8 cellular contexts compared by ENCODE assay signal in the genomic region with DNA sequence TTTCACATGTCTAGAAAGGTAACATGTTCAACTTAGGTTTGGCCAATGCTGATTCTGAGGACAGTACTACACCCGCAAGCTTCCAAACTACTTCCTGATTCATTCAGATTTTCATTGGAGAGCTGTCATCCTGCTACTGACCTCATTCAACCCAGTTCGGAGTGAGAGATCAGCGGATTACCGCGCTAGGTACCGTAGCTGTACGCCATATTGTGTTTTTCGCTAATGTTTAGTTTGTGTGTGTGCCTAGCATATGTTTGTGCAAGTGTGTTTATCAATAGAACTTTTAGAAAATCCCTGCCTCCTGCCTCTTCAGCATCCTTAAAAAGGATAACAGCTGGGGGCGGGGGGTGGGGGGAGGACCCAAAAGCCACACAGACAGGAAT. TPM values are rescaled to one million over a fixed set of nuclear protein-coding genes. Genes with fewer than 3 reads are reported as not detected.
A peak's percentile ranks its signal among the peaks of the same experiment; 100 is the strongest.
DNase-seq lines count a peak whose midpoint lies in the region; ATAC-seq and TF ChIP-seq lines count a peak whose summit lies in the region.

No MANE protein-coding gene starts in this region.

- H3K27me3 ChIP-seq in SJSA1 (replicated peaks), result no peaks in the 10 kb centered on the region
- H3K27me3 ChIP-seq in prostate gland (replicated peaks; ENCODE audit: insufficient read depth), result no peaks in the 10 kb centered on the region

- H3K4me3 ChIP-seq in SJSA1 (peak overlapping the region; percentile 53), prostate gland (peak overlapping the region; percentile 90 to 95)

- peak; percentile 83 for DNase-seq in EH (ENCODE audit: low read depth)
- DNase-seq in LoVo (ENCODE audit: low spot score), result peak; percentile 56
- DNase-seq in SJSA1 (ENCODE audit: low read depth in 1 of 2, low spot score in 2 of 2), result peak; percentile 48 to 52
- peak; percentile 49 for DNase-seq in amniotic stem cell (lab: John Stamatoyannopoulos, UW)
- DNase-seq in left ventricle myocardium superior, result peak; percentile 32
- peak; percentile 39 for DNase-seq in prostate gland (ENCODE audit: low spot score)

- H3K4me1 ChIP-seq in SJSA1 (replicated peaks) (peaks cover 10% of the 10 kb centered on the region), prostate gland (replicated peaks) (no peaks in the 10 kb centered on the region)

- no peaks in the 10 kb centered on the region for H3K9me3 ChIP-seq in SJSA1 (replicated peaks)
- H3K9me3 ChIP-seq in prostate gland, result no peaks in the 10 kb centered on the region

- WGBS in prostate gland, result under 1% methylated on average over 9 of the region's 9 CpGs

- H3K27ac ChIP-seq in SJSA1 (peak overlapping the region; percentile 95), prostate gland (peak overlapping the region; percentile 99)

- peak; percentile 42 for TF ChIP-seq POLR2A in prostate gland (IDR thresholded peaks at IDR 0.05)

- ATAC-seq in left ventricle myocardium superior (no peak), GM19395 (IDR thresholded peaks at IDR 0.05; ENCODE audit: unreplicated experiment) (no peak), GM19452 (IDR thresholded peaks at IDR 0.05; ENCODE audit: unreplicated experiment) (no peak)

- no peaks in the 10 kb centered on the region for H3K36me3 ChIP-seq in SJSA1
- no peaks in the 10 kb centered on the region for H3K36me3 ChIP-seq in prostate gland

- TF ChIP-seq CTCF in prostate gland (IDR thresholded peaks at IDR 0.05), result no peak

- intact Hi-C loops in left ventricle myocardium superior (cut with micrococcal nuclease) (loop anchor here (10.0 kb wide), 1 partner anchor 51 kb away; no protein-coding TSS in a partner anchor), prostate gland (cut with DNase I) (loop anchor here (5.0 to 10.0 kb wide), 4 partner anchors 54 to 1399 kb away; a partner anchor contains a TSS)

RNA-seq across cellular contexts. Expression of a gene that starts 1.1 kb away (rescaled TPM):
- 8.3 and 18.2 TPM in 2 replicates for total RNA-seq in SJSA1 (2014; rRNA removed; shearing (Covaris generic))
- total RNA-seq in left ventricle myocardium superior, result 57.5 TPM
- 100 to 1,000 TPM; 111 to 189 TPM for total RNA-seq in prostate gland

Comparison
In these comparisons a context has a peak if more than half of its experiments do, and no peak if none do; other contexts are left out.
1. DNase-seq: peak in every context shown above with its lines; median percentile 83 in EH; 56 in LoVo; 50 in SJSA1; 49 in amniotic stem cell; 39 in prostate gland; 32 in left ventricle myocardium superior.